Comparison of ENCODE assay signal across 8 cellular contexts in the genomic region with DNA sequence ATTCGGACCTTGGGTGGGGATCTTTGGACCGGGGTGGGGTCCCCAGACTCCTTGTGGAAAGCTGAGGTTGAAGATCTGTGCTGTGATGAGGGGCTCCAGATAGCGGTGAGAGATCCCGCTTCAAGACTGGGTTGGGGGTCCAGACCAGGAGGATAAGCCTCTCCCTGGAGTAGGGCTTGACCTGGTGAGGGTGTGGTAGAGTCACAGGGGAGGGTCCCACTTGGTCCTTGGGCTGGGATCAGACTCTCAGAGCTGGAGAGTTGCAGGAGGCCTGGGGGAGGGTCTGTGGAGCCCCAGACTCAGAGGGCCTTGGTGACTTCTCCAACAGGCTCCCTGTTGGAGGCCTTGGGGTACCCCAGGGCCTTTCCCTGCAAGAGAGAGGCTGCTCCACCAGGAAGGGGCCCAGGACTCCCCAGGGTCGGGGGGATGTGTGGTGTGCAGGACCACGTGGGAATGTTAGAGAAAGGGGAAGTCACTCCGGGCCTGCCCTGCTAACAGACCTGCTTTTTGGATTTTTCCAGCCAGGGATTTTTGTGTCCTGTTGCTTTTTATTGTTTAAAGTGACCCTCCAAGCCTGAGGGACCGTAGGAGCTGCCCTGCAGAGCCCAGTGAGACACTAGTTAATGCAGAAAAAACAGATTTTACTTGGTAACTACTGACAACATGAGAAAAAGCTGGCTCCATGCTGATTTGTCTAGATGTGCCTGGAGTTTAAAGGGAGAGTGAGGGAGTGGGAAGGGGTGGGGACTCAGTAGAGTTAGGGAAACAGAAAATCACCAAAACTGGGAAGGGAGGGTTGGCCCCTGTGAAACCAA. TPM values are rescaled to one million over a fixed set of nuclear protein-coding genes. Genes with fewer than 3 reads are reported as not detected.
DNase-seq lines count a peak whose midpoint lies in the region; ATAC-seq and TF ChIP-seq lines count a peak whose summit lies in the region.

No MANE protein-coding gene starts in this region.

- H3K27me3 ChIP-seq in subcutaneous abdominal adipose tissue (ENCODE audit: control insufficient read depth in 5 of 5, insufficient read depth in 4 of 5, low read length in 5 of 5) = no peaks in the 10 kb centered on the region

- TF ChIP-seq POLR2A in Raji (IDR thresholded peaks at IDR 0.05; ENCODE audit: insufficient read depth, low read depth, low read length) (peak; percentile 34; the same call in 1 of the 2 replicates), lower leg skin (IDR thresholded peaks at IDR 0.05) (no peak)

- TF ChIP-seq CTCF in lower leg skin (IDR thresholded peaks at IDR 0.05) = no peak

- H3K9ac ChIP-seq in subcutaneous abdominal adipose tissue (ENCODE audit: low read length in 5 of 5) = peak overlapping the region; percentile 92 to 97 (median 94)

- intact Hi-C loops in lower leg skin (cut with DNase I; ENCODE audit: low total_unique reads) = no loop called here

- peaks cover 9 to 39% (median 34%) of the 10 kb centered on the region in 5 donors for H3K4me1 ChIP-seq in subcutaneous abdominal adipose tissue (ENCODE audit: control insufficient read depth in 5 of 5, insufficient read depth in 5 of 5, low read length in 5 of 5)

- ATAC-seq in GM21390 (IDR thresholded peaks at IDR 0.05; ENCODE audit: unreplicated experiment) = peak; percentile 18
- ATAC-seq in GM18520 (IDR thresholded peaks at IDR 0.05; ENCODE audit: unreplicated experiment) = no peak

- peak; percentile 61 for DNase-seq in Ammon's horn (ENCODE audit: low spot score)
- DNase-seq in dedifferentiated amniotic fluid mesenchymal stem cell (ENCODE audit: extremely low spot score) = peak; percentile 76
- DNase-seq in lower leg skin (ENCODE audit: low spot score in 2 of 2) = no peak
- DNase-seq in NCI-H2029 (lab: John Stamatoyannopoulos, UW) = no peak

- H3K4me3 ChIP-seq in lower leg skin (ENCODE audit: low read depth, poor library complexity, severe bottlenecking) (peak overlapping the region; percentile 64), subcutaneous abdominal adipose tissue (ENCODE audit: low read depth in 1 of 5, low read length in 5 of 5) (peak overlapping the region; percentile 70 to 92 (median 89))

- H3K9me3 ChIP-seq in subcutaneous abdominal adipose tissue (ENCODE audit: control insufficient read depth in 5 of 5, low read length in 5 of 5) = no peaks in the 10 kb centered on the region

- WGBS in lower leg skin, 2 donors = 1 to 3% methylated on average over 6 to 8 of the region's 8 CpGs

- no peaks in the 10 kb centered on the region for H3K36me3 ChIP-seq in subcutaneous abdominal adipose tissue (ENCODE audit: control insufficient read depth in 5 of 5, insufficient read depth in 5 of 5, low read length in 5 of 5)

- H3K27ac ChIP-seq in subcutaneous abdominal adipose tissue (ENCODE audit: low read depth, low read length) = peak overlapping the region; percentile 86

RNA-seq across cellular contexts. Expression of a gene that starts 0.7 kb away (rescaled TPM):
- total RNA-seq in lower leg skin = 10 to 100 TPM; 10.9 to 16.8 (median 15.2) TPM

RNA-seq across cellular contexts. Expression of a gene that starts 0.7 kb away (rescaled TPM):
- 100 to 1,000 TPM; 224 to 306 (median 272) TPM for total RNA-seq in lower leg skin

Comparison
In these comparisons a context has a peak if more than half of its experiments do, and no peak if none do; other contexts are left out.
1. DNase-seq: peak in Ammon's horn (single experiment) and dedifferentiated amniotic fluid mesenchymal stem cell (single experiment); none in lower leg skin (0 of 2) and NCI-H2029 (single experiment).